In the genomic region with DNA sequence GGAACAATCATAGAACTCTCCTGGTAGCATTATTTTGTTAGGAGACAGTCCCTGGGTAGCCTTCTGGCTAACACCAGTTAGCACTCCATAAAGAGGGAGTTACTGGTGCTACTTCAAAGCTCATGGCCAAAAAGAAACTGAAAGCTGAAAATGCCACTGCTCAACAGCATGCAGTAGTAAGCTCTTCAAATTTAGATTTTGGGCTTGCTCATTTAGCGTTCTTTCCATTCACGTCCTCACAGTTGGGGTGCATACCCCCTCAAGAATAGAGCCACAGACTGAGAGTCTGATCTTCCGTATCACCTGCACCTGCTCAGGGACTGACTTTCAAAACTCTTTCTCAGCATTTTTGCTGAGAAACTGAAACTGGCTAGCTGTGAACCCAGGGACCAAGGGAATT, we compare ENCODE assay signal across 15 cellular contexts. TPM values are rescaled to one million over a fixed set of nuclear protein-coding genes. Genes with fewer than 3 reads are reported as not detected.
DNase-seq lines count a peak whose midpoint lies in the region; ATAC-seq lines count a peak whose summit lies in the region.
"Had no signal": no experiment of that assay in that cellular context is flagged by ENCODE, and none has a peak within 500 bp of the region (broad histone marks: within the 10 kb centered on the region; RNA-seq: fewer than 3 reads in every experiment).

No MANE protein-coding gene starts in this region.

- peaks cover 0 to under 1% of the 10 kb centered on the region in 2 donors for H3K27me3 Mint-ChIP-seq in CD4-positive, alpha-beta memory T cell
- H3K27me3 Mint-ChIP-seq in stimulated activated naive B cell treated with anti-CD40 and anti-IgM and Interleukin-4, amounts not matched to agents 10 μg/mL and 1 μg/mL and 100 μg/mL, for 72 hours: peaks cover 4 to 11% of the 10 kb centered on the region in 2 donors

- CTCF ChIA-PET in CD4-positive, alpha-beta memory T cell (lab: Charles Lee; ENCODE audit: partially characterized antibody): interaction anchor here (7.1 kb wide), 1 partner anchor 86 kb away, joined by 38 read pairs; no protein-coding TSS in a partner anchor

- no peak for DNase-seq in CD4-positive, alpha-beta memory T cell
- no peak for DNase-seq in aorta
- no peak for DNase-seq in kidney tubule cell (ENCODE audit: low spot score)
- DNase-seq in stimulated activated naive B cell treated with anti-CD40 and anti-IgM and Interleukin-4, amounts not matched to agents 10 μg/mL and 1 μg/mL and 100 μg/mL, for 72 hours: no peak
- DNase-seq in stimulated activated CD4-positive, alpha-beta T cell treated with anti-CD3 and anti-CD28 coated beads, Interleukin-12 subunit alpha, Interleukin-12 subunit beta, amount 100 ng/mL, for 4 hours: no peak
- DNase-seq: activated naive CD4-positive, alpha-beta T cell treated with anti-CD3 and anti-CD28 coated beads, Interleukin-2, amount 50 U/mL, for 16 hours; DND-41; NCI-H1436; PC-3 had no signal

- H3K4me1 Mint-ChIP-seq in CD4-positive, alpha-beta memory T cell: peaks cover 0 to 5% (median under 1%) of the 10 kb centered on the region in 4 donors
- no peaks in the 10 kb centered on the region for H3K4me1 Mint-ChIP-seq in stimulated activated naive B cell treated with anti-CD40 and anti-IgM and Interleukin-4, amounts not matched to agents 10 μg/mL and 1 μg/mL and 100 μg/mL, for 72 hours

- H3K27ac Mint-ChIP-seq in CD4-positive, alpha-beta memory T cell: peak overlapping the region in 4 of 7 donors; percentile 3 to 82 (median 48)
- H3K27ac Mint-ChIP-seq in stimulated activated naive B cell treated with anti-CD40 and anti-IgM and Interleukin-4, amounts not matched to agents 10 μg/mL and 1 μg/mL and 100 μg/mL, for 72 hours: no peak overlapping the region
- H3K27ac Mint-ChIP-seq: stimulated activated naive CD8-positive, alpha-beta T cell treated with anti-CD3 and anti-CD28 coated beads, Interleukin-15, Interleukin-2, amounts not matched to agents 100 ng/mL and 50 ng/mL, for 24 hours had no signal

- H3K27me3 ChIP-seq in CD4-positive, alpha-beta memory T cell (ENCODE audit: insufficient read depth, low read length): no peaks in the 10 kb centered on the region
- no peaks in the 10 kb centered on the region for H3K27me3 ChIP-seq in aorta (ENCODE audit: control insufficient read depth in 1 of 2, insufficient read depth in 2 of 2, low read length in 1 of 2)

- H3K4me1 ChIP-seq in CD4-positive, alpha-beta memory T cell (ENCODE audit: insufficient read depth, low read length): no peaks in the 10 kb centered on the region
- no peaks in the 10 kb centered on the region for H3K4me1 ChIP-seq in aorta (ENCODE audit: control insufficient read depth in 1 of 2, insufficient read depth in 2 of 2, low read length in 2 of 2)

- intact Hi-C loops in CD4-positive, alpha-beta memory T cell (cut with micrococcal nuclease): no loop called here
- intact Hi-C loops in aorta (cut with DNase I): loop anchor here (10.0 kb wide), 1 partner anchor 561 kb away; no protein-coding TSS in a partner anchor

- peaks cover 0 to 4% (median 0%) of the 10 kb centered on the region in 8 donors for H3K9me3 Mint-ChIP-seq in CD4-positive, alpha-beta memory T cell
- no peaks in the 10 kb centered on the region for H3K9me3 Mint-ChIP-seq in stimulated activated naive B cell treated with anti-CD40 and anti-IgM and Interleukin-4, amounts not matched to agents 10 μg/mL and 1 μg/mL and 100 μg/mL, for 72 hours
- H3K9me3 Mint-ChIP-seq: stimulated activated naive CD8-positive, alpha-beta T cell treated with anti-CD3 and anti-CD28 coated beads, Interleukin-15, Interleukin-2, amounts not matched to agents 100 ng/mL and 50 ng/mL, for 24 hours had no signal

- no peaks in the 10 kb centered on the region for H3K9me3 ChIP-seq in CD4-positive, alpha-beta memory T cell (ENCODE audit: control insufficient read depth in 1 of 2, low read length in 2 of 2)
- no peaks in the 10 kb centered on the region for H3K9me3 ChIP-seq in aorta (ENCODE audit: control insufficient read depth, low read length)

- no peak overlapping the region for H3K4me3 ChIP-seq in CD4-positive, alpha-beta memory T cell (ENCODE audit: low read length in 2 of 2)
- H3K4me3 ChIP-seq in aorta (ENCODE audit: low read length in 2 of 2): no peak overlapping the region

- WGBS in aorta, 2 donors: 85 to 86% methylated on average over 3 of the region's 3 CpGs

- POLR2A ChIA-PET in CD4-positive, alpha-beta memory T cell (lab: Charles Lee; ENCODE audit: partially characterized antibody): no interaction called here

- H3K4me3 Mint-ChIP-seq in CD4-positive, alpha-beta memory T cell: peak overlapping the region; percentile 42 to 81 (median 71)
- H3K4me3 Mint-ChIP-seq in stimulated activated naive B cell treated with anti-CD40 and anti-IgM and Interleukin-4, amounts not matched to agents 10 μg/mL and 1 μg/mL and 100 μg/mL, for 72 hours: no peak overlapping the region
- H3K4me3 Mint-ChIP-seq: stimulated activated naive CD8-positive, alpha-beta T cell treated with anti-CD3 and anti-CD28 coated beads, Interleukin-15, Interleukin-2, amounts not matched to agents 100 ng/mL and 50 ng/mL, for 24 hours had no signal

- ATAC-seq in GM19043 (IDR thresholded peaks at IDR 0.05; ENCODE audit: low read depth, unreplicated experiment) (peak; percentile 57), HG02588 (IDR thresholded peaks at IDR 0.05; ENCODE audit: unreplicated experiment) (peak; percentile 80), HG03460 (IDR thresholded peaks at IDR 0.05; ENCODE audit: unreplicated experiment) (peak; percentile 78), aorta (ENCODE audit: low FRiP score) (no peak)
- no peak for ATAC-seq in stimulated activated naive B cell treated with anti-CD40 and anti-IgM and Interleukin-4, amounts not matched to agents 10 μg/mL and 1 μg/mL and 100 μg/mL, for 72 hours (replicated peaks)
- ATAC-seq: PC-3 had no signal

- no peak overlapping the region for H3K27ac ChIP-seq in CD4-positive, alpha-beta memory T cell (ENCODE audit: low read depth, low read length)
- no peak overlapping the region for H3K27ac ChIP-seq in aorta (ENCODE audit: low read depth in 1 of 2, low read length in 2 of 2)
- H3K27ac ChIP-seq: VCaP had no signal

- no peaks in the 10 kb centered on the region for H3K36me3 ChIP-seq in CD4-positive, alpha-beta memory T cell (ENCODE audit: insufficient read depth, low read length)
- H3K36me3 ChIP-seq in aorta (ENCODE audit: control insufficient read depth in 1 of 2, insufficient read depth in 2 of 2, low read length in 1 of 2): no peaks in the 10 kb centered on the region

- no peaks in the 10 kb centered on the region for H3K36me3 Mint-ChIP-seq in CD4-positive, alpha-beta memory T cell
- H3K36me3 Mint-ChIP-seq in stimulated activated naive B cell treated with anti-CD40 and anti-IgM and Interleukin-4, amounts not matched to agents 10 μg/mL and 1 μg/mL and 100 μg/mL, for 72 hours: no peaks in the 10 kb centered on the region

RNA-seq across cellular contexts. Expression of a gene that starts 24.7 kb away (rescaled TPM):
- under 1 TPM; 0.11 to 0.12 TPM for total RNA-seq in CD4-positive, alpha-beta memory T cell
- under 1 TPM in 1 of 2 donors, not detected in 1; 0.18 TPM for polyA plus RNA-seq in CD4-positive, alpha-beta memory T cell
- total RNA-seq in aorta: 10 to 100 TPM; 37.9 to 48.1 TPM
- 10 to 100 TPM in 1 of 2 donors, under 1 TPM in 1; 0.88 to 18.5 TPM for polyA plus RNA-seq in aorta
- total RNA-seq: PC-3 had no signal
- polyA plus RNA-seq: AG04450 had no signal

Comparison
In these comparisons a context has a peak if more than half of its experiments do, and no peak if none do; other contexts are left out.
1. H3K4me3 Mint-ChIP-seq: peak in CD4-positive, alpha-beta memory T cell (8 of 8); none in stimulated activated naive B cell treated with anti-CD40 and anti-IgM and Interleukin-4, amounts not matched to agents 10 μg/mL and 1 μg/mL and 100 μg/mL, for 72 hours (0 of 2).
2. ATAC-seq: peak in GM19043 (single experiment), HG02588 (single experiment) and HG03460 (single experiment); none in aorta (single experiment) and stimulated activated naive B cell treated with anti-CD40 and anti-IgM and Interleukin-4, amounts not matched to agents 10 μg/mL and 1 μg/mL and 100 μg/mL, for 72 hours (0 of 2).
3. RNA of a gene that starts 24.7 kb away (total RNA-seq): 37.9 to 48.1 TPM in aorta; 0.11 to 0.12 TPM in CD4-positive, alpha-beta memory T cell; every median in the first group is over 10 times any median in the second.